ENCODE assay signal across 1 cellular context in genomic region chr20:3687655-3688054, GRCh38.
A peak's percentile ranks its signal among the peaks of the same experiment; 100 is the strongest.
TF ChIP-seq lines count a peak whose summit lies in the region.

No MANE protein-coding gene starts in this region.

TF ChIP-seq in GM12878, 131 proteins besides CTCF, POLR2A, EP300 and RAD21:
- TF ChIP-seq STAT3 (IDR thresholded peaks at IDR 0.05; ENCODE audit: low read depth, low read length): no peak
- TF ChIP-seq ATF3 (IDR thresholded peaks at IDR 0.05; ENCODE audit: borderline replicate concordance, extremely low read depth, low read depth, low read length): peak; percentile 27; the same call in 1 of the 2 replicates
- TF ChIP-seq MTA2 (IDR thresholded peaks at IDR 0.05; ENCODE audit: low read depth): no peak
- no peak for TF ChIP-seq IKZF2 (IDR thresholded peaks at IDR 0.05)
- no peak for TF ChIP-seq CBFB (IDR thresholded peaks at IDR 0.05; ENCODE audit: low read depth)
- peak; percentile 19 for TF ChIP-seq FOS (IDR thresholded peaks at IDR 0.05; ENCODE audit: borderline replicate concordance, extremely low read depth, insufficient read length)
- peak; percentile 63 for TF ChIP-seq USF1 (IDR thresholded peaks at IDR 0.05; ENCODE audit: borderline replicate concordance, extremely low read length, insufficient read depth, low read depth, low read length)
- TF ChIP-seq HCFC1 (IDR thresholded peaks at IDR 0.05; ENCODE audit: low read length): peak; percentile 39; the same call in 1 of the 2 replicates
- peak; percentile 71 for TF ChIP-seq SIX5 (IDR thresholded peaks at IDR 0.05; ENCODE audit: low read depth, low read length, severe bottlenecking)
- TF ChIP-seq ZZZ3 (IDR thresholded peaks at IDR 0.05; ENCODE audit: control insufficient read depth, insufficient read length, low read depth): no peak
- no peak for TF ChIP-seq ZNF217 (IDR thresholded peaks at IDR 0.05)
- no peak for TF ChIP-seq PML (IDR thresholded peaks at IDR 0.05; ENCODE audit: low read length)
